Comparison of ENCODE assay signal across 19 cellular contexts in the genomic region with DNA sequence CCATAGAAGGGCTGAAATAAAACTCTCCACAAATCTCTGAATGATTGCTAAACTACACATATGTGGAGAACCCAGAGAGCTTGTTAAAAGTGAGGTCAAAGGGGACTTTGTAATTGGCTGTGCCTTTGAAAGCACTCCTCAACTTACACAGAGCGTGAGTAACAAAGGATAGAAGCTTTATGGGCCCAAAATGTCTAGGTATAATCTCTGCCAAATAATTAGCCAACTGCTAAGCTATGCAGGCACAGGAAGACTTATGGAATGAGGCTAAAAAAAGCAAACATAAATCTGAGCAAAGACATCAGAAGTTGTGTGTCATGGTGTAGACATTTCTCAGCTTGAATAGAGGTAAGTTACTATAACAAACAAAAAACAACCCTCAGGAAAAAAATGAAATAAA. TPM values are rescaled to one million over a fixed set of nuclear protein-coding genes. Genes with fewer than 3 reads are reported as not detected.
A peak's percentile ranks its signal among the peaks of the same experiment; 100 is the strongest.
DNase-seq lines count a peak whose midpoint lies in the region; TF ChIP-seq lines count a peak whose summit lies in the region.
"Had no signal": no experiment of that assay in that cellular context is flagged by ENCODE, and none has a peak within 500 bp of the region (broad histone marks: within the 10 kb centered on the region; RNA-seq: fewer than 3 reads in every experiment).

No MANE protein-coding gene starts in this region.

- peaks cover 26% of the 10 kb centered on the region for H3K4me1 ChIP-seq in osteoblast (ENCODE audit: insufficient read depth, low read length)
- no peaks in the 10 kb centered on the region for H3K4me1 ChIP-seq in ovary (ENCODE audit: insufficient read depth)
- H3K4me1 ChIP-seq: spleen, transverse colon had no signal

- H3K4me3 ChIP-seq in osteoblast (ENCODE audit: insufficient read depth, low read length) (no peak overlapping the region), ovary (no peak overlapping the region)
- H3K4me3 ChIP-seq: coronary artery, spleen, transverse colon had no signal

- no peaks in the 10 kb centered on the region for H3K79me2 ChIP-seq in osteoblast (ENCODE audit: insufficient read depth, low read length)

- H3K27me3 ChIP-seq in osteoblast (ENCODE audit: insufficient read depth, low read length) (no peaks in the 10 kb centered on the region), ovary (no peaks in the 10 kb centered on the region)
- H3K27me3 ChIP-seq: spleen, transverse colon had no signal

- H4K20me1 ChIP-seq in osteoblast (ENCODE audit: insufficient read depth, low read length): no peaks in the 10 kb centered on the region

- peak overlapping the region; percentile 10 for H3K4me2 ChIP-seq in osteoblast (ENCODE audit: insufficient read depth, low read length)

- H2AFZ ChIP-seq in osteoblast (ENCODE audit: low read length): no peak overlapping the region

- 75 to 77% (median 75%) methylated on average over 1 of the region's 1 CpG for WGBS in ovary, 3 donors

- H3K36me3 ChIP-seq in osteoblast (ENCODE audit: insufficient read depth, low read length): no peaks in the 10 kb centered on the region
- no peaks in the 10 kb centered on the region for H3K36me3 ChIP-seq in ovary
- H3K36me3 ChIP-seq: spleen, transverse colon had no signal

- no peak for TF ChIP-seq CTCF in osteoblast (IDR thresholded peaks at IDR 0.05; ENCODE audit: extremely low read depth, low read depth, low read length)
- no peak for TF ChIP-seq CTCF in ovary (IDR thresholded peaks at IDR 0.05)

- H3K27ac ChIP-seq in osteoblast (ENCODE audit: low read depth, low read length) (peak overlapping the region; percentile 85), ovary (no peak overlapping the region), substantia nigra (ENCODE audit: low read depth, low read length, poor library complexity, severe bottlenecking) (no peak overlapping the region)
- H3K27ac ChIP-seq: coronary artery, spleen, transverse colon had no signal

- TF ChIP-seq EP300 in ovary (IDR thresholded peaks at IDR 0.05): no peak

- no peak for TF ChIP-seq POLR2A in ovary (IDR thresholded peaks at IDR 0.05)

- intact Hi-C loops in ovary (cut with DNase I): no loop called here

- H3K9me3 ChIP-seq in osteoblast (ENCODE audit: low read depth, low read length) (peaks cover 2% of the 10 kb centered on the region), ovary (no peaks in the 10 kb centered on the region)

- DNase-seq in EL: peak; percentile 96
- DNase-seq in NCI-H226: peak; percentile 63
- DNase-seq in dedifferentiated amniotic fluid mesenchymal stem cell (ENCODE audit: extremely low spot score): peak; percentile 77
- peak; percentile 84 for DNase-seq in osteoblast (ENCODE audit: insufficient read length, low spot score, missing footprints)
- DNase-seq in NCI-H1417 (lab: John Stamatoyannopoulos, UW): no peak
- no peak for DNase-seq in NCI-H510A (lab: John Stamatoyannopoulos, UW)
- DNase-seq in ovary: no peak
- no peak for DNase-seq in substantia nigra (lab: John Stamatoyannopoulos, UW)
- DNase-seq: activated B cell treated with CpG ODN at 0.5 μM for 24 hours; activated CD8-positive, alpha-beta memory T cell treated with anti-CD3 and anti-CD28 coated beads for 24 hours; amygdala; naive B cell; NCI-H1694; NCI-H446; SHP77 treated with DMSO at 0.1 percent for 48 hours; spleen; T-helper 2 cell; transverse colon had no signal

RNA-seq across cellular contexts. Expression of a gene that starts 23.3 kb away (rescaled TPM):
- total RNA-seq in osteoblast (18.1 and 21.2 TPM in 2 replicates), ovary (10 to 100 TPM; 12.3 to 19.3 (median 16.5) TPM)
- polyA plus RNA-seq in ovary: 10 to 100 TPM; 11.8 to 20.1 TPM

Comparison
In these comparisons a context has a peak if more than half of its experiments do, and no peak if none do; other contexts are left out.
1. DNase-seq: peak in EL (single experiment), NCI-H226 (single experiment), dedifferentiated amniotic fluid mesenchymal stem cell (single experiment) and osteoblast (single experiment); none in NCI-H1417 (0 of 3), NCI-H510A (single experiment), ovary (0 of 5) and substantia nigra (0 of 49).